ENCODE assay signal across 9 cellular contexts in the genomic region with DNA sequence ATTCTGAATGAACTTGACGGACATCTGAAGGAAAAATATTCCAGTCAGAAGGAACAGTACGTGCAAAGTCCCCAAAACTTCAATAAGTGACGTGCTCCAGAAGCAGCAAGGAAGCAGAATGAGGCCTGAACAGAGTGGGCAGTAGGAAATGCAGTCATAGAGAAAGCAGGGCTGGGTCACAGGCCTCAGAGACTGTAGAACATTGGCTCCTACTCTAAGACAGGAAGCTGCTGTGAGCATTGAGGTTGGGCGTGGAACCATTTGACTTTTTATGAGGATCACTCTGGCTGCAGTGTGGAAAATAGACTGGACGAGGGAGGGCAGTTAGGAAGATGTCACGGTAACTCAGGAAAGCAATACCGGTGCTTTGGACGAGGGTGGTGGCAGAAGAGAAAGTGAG.
DNase-seq lines count a peak whose midpoint lies in the region; ATAC-seq lines count a peak whose summit lies in the region.
"Had no signal": no experiment of that assay in that cellular context is flagged by ENCODE, and none has a peak within 500 bp of the region (broad histone marks: within the 10 kb centered on the region; RNA-seq: fewer than 3 reads in every experiment).

No MANE protein-coding gene starts in this region.

- H3K4me3 Mint-ChIP-seq in T-helper 2 cell treated with Interferon-gamma antibody and Interleukin-4, amounts not matched to agents 5 μg/mL and 100 μg/mL, for 36 hours, result no peak overlapping the region

- no peak overlapping the region for H3K27ac Mint-ChIP-seq in T-helper 2 cell treated with Interferon-gamma antibody and Interleukin-4, amounts not matched to agents 5 μg/mL and 100 μg/mL, for 36 hours

- peaks cover 33% of the 10 kb centered on the region for H3K4me1 Mint-ChIP-seq in T-helper 2 cell treated with Interferon-gamma antibody and Interleukin-4, amounts not matched to agents 5 μg/mL and 100 μg/mL, for 36 hours (ENCODE audit: low read depth)

- DNase-seq in activated CD4-positive, CD25-positive, alpha-beta regulatory T cell treated with anti-CD3 and anti-CD28 coated beads, Interleukin-2, amount 50 U/mL, for 72 hours, result no peak
- peak; percentile 67 for DNase-seq in T-helper 2 cell treated with Interferon-gamma antibody and Interleukin-4, amounts not matched to agents 5 μg/mL and 100 μg/mL, for 36 hours (ENCODE audit: low spot score)
- peak; percentile 6 for DNase-seq in dermis blood vessel endothelial cell
- DNase-seq in stimulated activated naive CD4-positive, alpha-beta T cell (lab: John Stamatoyannopoulos, UW), result peak in 4 of 6 experiments; percentile 21 to 45 (median 24)
- no peak for DNase-seq in NCI-H446 treated with DMSO at 0.1 percent for 48 hours (lab: John Stamatoyannopoulos, UW)
- no peak for DNase-seq in DMS 273 treated with DMSO at 0.1 percent for 48 hours (lab: John Stamatoyannopoulos, UW)

- H3K27me3 Mint-ChIP-seq in T-helper 2 cell treated with Interferon-gamma antibody and Interleukin-4, amounts not matched to agents 5 μg/mL and 100 μg/mL, for 36 hours (ENCODE audit: low read depth), result no peaks in the 10 kb centered on the region

- ATAC-seq in activated CD4-positive, CD25-positive, alpha-beta regulatory T cell treated with anti-CD3 and anti-CD28 coated beads, Interleukin-2, amount 50 U/mL, for 24 hours, result peak; percentile 65 to 72
- ATAC-seq in GM19395 (IDR thresholded peaks at IDR 0.05; ENCODE audit: unreplicated experiment), result no peak
- ATAC-seq: gastroesophageal sphincter had no signal

- no peaks in the 10 kb centered on the region for H3K9me3 Mint-ChIP-seq in T-helper 2 cell treated with Interferon-gamma antibody and Interleukin-4, amounts not matched to agents 5 μg/mL and 100 μg/mL, for 36 hours

- peaks cover 37% of the 10 kb centered on the region for H3K36me3 Mint-ChIP-seq in T-helper 2 cell treated with Interferon-gamma antibody and Interleukin-4, amounts not matched to agents 5 μg/mL and 100 μg/mL, for 36 hours (ENCODE audit: low read depth)

Comparison
In these comparisons a context has a peak if more than half of its experiments do, and no peak if none do; other contexts are left out.
1. DNase-seq: peak in T-helper 2 cell treated with Interferon-gamma antibody and Interleukin-4, amounts not matched to agents 5 μg/mL and 100 μg/mL, for 36 hours (single experiment), dermis blood vessel endothelial cell (single experiment) and stimulated activated naive CD4-positive, alpha-beta T cell (4 of 6); none in activated CD4-positive, CD25-positive, alpha-beta regulatory T cell treated with anti-CD3 and anti-CD28 coated beads, Interleukin-2, amount 50 U/mL, for 72 hours (single experiment), NCI-H446 treated with DMSO at 0.1 percent for 48 hours (single experiment) and DMS 273 treated with DMSO at 0.1 percent for 48 hours (single experiment).